12 cellular contexts compared by ENCODE assay signal in genomic region chr5:13985736-13986418, GRCh38. TPM values are rescaled to one million over a fixed set of nuclear protein-coding genes. Genes with fewer than 3 reads are reported as not detected.
DNase-seq lines count a peak whose midpoint lies in the region; ATAC-seq, FAIRE-seq and TF ChIP-seq lines count a peak whose summit lies in the region.
"Had no signal": no experiment of that assay in that cellular context is flagged by ENCODE, and none has a peak within 500 bp of the region (broad histone marks: within the 10 kb centered on the region; RNA-seq: fewer than 3 reads in every experiment).

No MANE protein-coding gene starts in this region.

- peak; percentile 52 for DNase-seq in 8988T
- DNase-seq in HFFc6, result peak; percentile 85
- peak; percentile 80 for DNase-seq in adipocyte (ENCODE audit: low read depth)
- DNase-seq in glomerular visceral epithelial cell (ENCODE audit: extremely low spot score), result peak; percentile 98
- DNase-seq in cerebellum (ENCODE audit: low spot score), result no peak
- no peak for DNase-seq in HUDEP-2 (lab: John Stamatoyannopoulos, UW; ENCODE audit: unreplicated experiment in 76 of 76)
- DNase-seq in frontal cortex (ENCODE audit: low spot score in 2 of 2), result no peak
- DNase-seq: activated T-cell treated with anti-CD3 and anti-CD28 coated beads for 4 hours, small intestine had no signal

- H3K27me3 ChIP-seq in adipocyte (replicated peaks; ENCODE audit: control insufficient read depth, insufficient read depth, low read length), result no peaks in the 10 kb centered on the region

- H3K36me3 Mint-ChIP-seq in HFFc6 (ENCODE audit: low read depth), result no peaks in the 10 kb centered on the region
- H3K36me3 Mint-ChIP-seq: stimulated activated effector memory CD8-positive, alpha-beta T cell treated with anti-CD3 and anti-CD28 coated beads, Interleukin-12 subunit alpha, Interleukin-12 subunit beta, amount 100 ng/mL, for 72 hours had no signal

- peak overlapping the region; percentile 61 for H3K4me3 ChIP-seq in adipocyte (ENCODE audit: low read length)

- H3K4me3 Mint-ChIP-seq in HFFc6, result peak overlapping the region; percentile 74
- H3K4me3 Mint-ChIP-seq: dendritic cell treated with granulocyte-macrophage colony-stimulating factor and Interleukin-4, amounts not matched to agents 40 ng/mL and 50 ng/mL, for 4 days; stimulated activated effector memory CD8-positive, alpha-beta T cell treated with anti-CD3 and anti-CD28 coated beads, Interleukin-12 subunit alpha, Interleukin-12 subunit beta, amount 100 ng/mL, for 72 hours had no signal

- no peaks in the 10 kb centered on the region for H3K27me3 Mint-ChIP-seq in HFFc6 (ENCODE audit: insufficient read depth)

- no peak for ATAC-seq in HG02678 (IDR thresholded peaks at IDR 0.05; ENCODE audit: unreplicated experiment)
- ATAC-seq: stimulated activated effector memory CD8-positive, alpha-beta T cell treated with anti-CD3 and anti-CD28 coated beads, Interleukin-12 subunit alpha, Interleukin-12 subunit beta, amount 100 ng/mL, for 72 hours had no signal

- peak overlapping the region; percentile 87 for H3K27ac Mint-ChIP-seq in HFFc6
- H3K27ac Mint-ChIP-seq: dendritic cell treated with granulocyte-macrophage colony-stimulating factor and Interleukin-4, amounts not matched to agents 40 ng/mL and 50 ng/mL, for 4 days; stimulated activated effector memory CD8-positive, alpha-beta T cell treated with anti-CD3 and anti-CD28 coated beads, Interleukin-12 subunit alpha, Interleukin-12 subunit beta, amount 100 ng/mL, for 72 hours had no signal

- peak overlapping the region; percentile 78 for H3K9ac ChIP-seq in adipocyte (ENCODE audit: low read length)

- no peak for FAIRE-seq in frontal cortex (lab: Jason Lieb, UNC)
- FAIRE-seq: small intestine had no signal

- H3K4me1 ChIP-seq in adipocyte (ENCODE audit: control insufficient read depth, insufficient read depth, low read length), result peaks cover 12% of the 10 kb centered on the region

- no peaks in the 10 kb centered on the region for H3K9me3 ChIP-seq in adipocyte (ENCODE audit: control insufficient read depth, low read length)

- no peak for TF ChIP-seq CTCF in HFFc6 (IDR thresholded peaks at IDR 0.05)

- no peaks in the 10 kb centered on the region for H3K9me3 Mint-ChIP-seq in HFFc6
- H3K9me3 Mint-ChIP-seq: dendritic cell treated with granulocyte-macrophage colony-stimulating factor and Interleukin-4, amounts not matched to agents 40 ng/mL and 50 ng/mL, for 4 days; stimulated activated effector memory CD8-positive, alpha-beta T cell treated with anti-CD3 and anti-CD28 coated beads, Interleukin-12 subunit alpha, Interleukin-12 subunit beta, amount 100 ng/mL, for 72 hours had no signal

- H3K36me3 ChIP-seq in adipocyte (ENCODE audit: control insufficient read depth, insufficient read depth, low read length, severe bottlenecking), result no peaks in the 10 kb centered on the region

- H3K4me1 Mint-ChIP-seq in HFFc6 (ENCODE audit: low read depth), result peaks cover 51% of the 10 kb centered on the region
- H3K4me1 Mint-ChIP-seq: stimulated activated effector memory CD8-positive, alpha-beta T cell treated with anti-CD3 and anti-CD28 coated beads, Interleukin-12 subunit alpha, Interleukin-12 subunit beta, amount 100 ng/mL, for 72 hours had no signal

RNA-seq across cellular contexts. Expression of gene DNAH5, which starts 41.4 kb away (rescaled TPM):
- total RNA-seq in HFFc6 (2021; fragmentation: NEBNext Ultra II Directional; extraction: Animal tissue kit (Norgen Biotek cat#: 25700)), result 1 to 10 TPM; 1.1 to 1.9 (median 1.3) TPM
- total RNA-seq in cerebellum (2.6 TPM), frontal cortex (3.7 TPM)

Comparison
In these comparisons a context has a peak if more than half of its experiments do, and no peak if none do; other contexts are left out.
1. DNase-seq: peak in 8988T (single experiment), HFFc6 (single experiment), adipocyte (single experiment) and glomerular visceral epithelial cell (single experiment); none in cerebellum (single experiment), HUDEP-2 (0 of 76) and frontal cortex (0 of 2).